ENCODE assay signal across 9 cellular contexts in genomic region chr11:110373061-110373702, GRCh38. TPM values are rescaled to one million over a fixed set of nuclear protein-coding genes. Genes with fewer than 3 reads are reported as not detected.
DNase-seq lines count a peak whose midpoint lies in the region; ATAC-seq and TF ChIP-seq lines count a peak whose summit lies in the region.
"Had no signal": no experiment of that assay in that cellular context is flagged by ENCODE, and none has a peak within 500 bp of the region (broad histone marks: within the 10 kb centered on the region; RNA-seq: fewer than 3 reads in every experiment).

No MANE protein-coding gene starts in this region.

- H3K4me1 ChIP-seq in lower lobe of right lung (peaks cover 24% of the 10 kb centered on the region), gastrocnemius medialis (peaks cover 0 to 3% of the 10 kb centered on the region in 2 donors)

- peak; percentile 36 for DNase-seq in OCI-M1 (lab: John Stamatoyannopoulos, UW)
- no peak for DNase-seq in lower lobe of right lung
- no peak for DNase-seq in gastrocnemius medialis
- DNase-seq in NCI-H526 (lab: John Stamatoyannopoulos, UW): no peak
- DNase-seq in cerebellar cortex (ENCODE audit: low spot score): no peak
- DNase-seq: naive B cell had no signal

- peak; percentile 94 for ATAC-seq in GM18873 (IDR thresholded peaks at IDR 0.05; ENCODE audit: low FRiP score, unreplicated experiment)
- peak; percentile 92 for ATAC-seq in HG02588 (IDR thresholded peaks at IDR 0.05; ENCODE audit: unreplicated experiment)
- no peak for ATAC-seq in lower lobe of right lung
- ATAC-seq in gastrocnemius medialis: no peak

- no peaks in the 10 kb centered on the region for H3K36me3 ChIP-seq in lower lobe of right lung
- no peaks in the 10 kb centered on the region for H3K36me3 ChIP-seq in gastrocnemius medialis

- TF ChIP-seq CTCF in lower lobe of right lung (IDR thresholded peaks at IDR 0.05) (no peak), gastrocnemius medialis (IDR thresholded peaks at IDR 0.05 in 4 of 5, conservative IDR thresholded peaks at IDR 0.05 in 1 of 5) (no peak)

- intact Hi-C loops in lower lobe of right lung (cut with DNase I) (loop anchor here (10.0 kb wide), 1 partner anchor 62 kb away; no protein-coding TSS in a partner anchor), gastrocnemius medialis (cut with DNase I; ENCODE audit: low total_unique reads) (no loop called here)

- in situ Hi-C loops in gastrocnemius medialis (cut with MboI; ENCODE audit: low sequenced_read_pairs in 4 of 4): loop anchor here (5.0 to 25.0 kb wide), 5 partner anchors 62 to 436 kb away; no protein-coding TSS in a partner anchor

- H3K4me3 ChIP-seq in lower lobe of right lung: no peak overlapping the region
- no peak overlapping the region for H3K4me3 ChIP-seq in gastrocnemius medialis

- no peak for TF ChIP-seq POLR2A in gastrocnemius medialis (IDR thresholded peaks at IDR 0.05)

- H3K27me3 ChIP-seq in lower lobe of right lung (ENCODE audit: low read depth) (no peaks in the 10 kb centered on the region), gastrocnemius medialis (no peaks in the 10 kb centered on the region)

- H3K9me3 ChIP-seq in lower lobe of right lung: no peaks in the 10 kb centered on the region
- H3K9me3 ChIP-seq in gastrocnemius medialis: no peaks in the 10 kb centered on the region

- H3K27ac ChIP-seq in lower lobe of right lung (peak overlapping the region; percentile 63), gastrocnemius medialis (peak overlapping the region in 2 of 4 donors; percentile 16 to 34)
- H3K27ac ChIP-seq: VCaP had no signal

RNA-seq across cellular contexts. Expression of gene FDX1, which starts 56.6 kb away (rescaled TPM):
- 19.5 TPM for total RNA-seq in lower lobe of right lung
- total RNA-seq in gastrocnemius medialis: 10 to 100 TPM; 13.3 to 25.0 (median 21.3) TPM

Comparison
In these comparisons a context has a peak if more than half of its experiments do, and no peak if none do; other contexts are left out.
1. ATAC-seq: peak in GM18873 (single experiment) and HG02588 (single experiment); none in lower lobe of right lung (0 of 2) and gastrocnemius medialis (0 of 2).